ENCODE assay signal across 1 cellular context in genomic region chr10:131870831-131871672, GRCh38.
TF ChIP-seq lines count a peak whose summit lies in the region.

No MANE protein-coding gene starts in this region.

TF ChIP-seq in IMR-90, 13 proteins besides CTCF, POLR2A, EP300 and RAD21:
- TF ChIP-seq RCOR1 (IDR thresholded peaks at IDR 0.05; ENCODE audit: insufficient replicate concordance, low read length) (no peak), ELK1 (IDR thresholded peaks at IDR 0.05; ENCODE audit: borderline replicate concordance, low read depth, low read length) (no peak), CHD1 (IDR thresholded peaks at IDR 0.05; ENCODE audit: low read depth, low read length) (no peak), MAZ (IDR thresholded peaks at IDR 0.05; ENCODE audit: borderline replicate concordance, low read depth, low read length) (no peak)
